Comparison of ENCODE assay signal across 14 cellular contexts in genomic region chr4:95050980-95051688, GRCh38.
A peak's percentile ranks its signal among the peaks of the same experiment; 100 is the strongest.
DNase-seq lines count a peak whose midpoint lies in the region; TF ChIP-seq lines count a peak whose summit lies in the region.
"Had no signal": no experiment of that assay in that cellular context is flagged by ENCODE, and none has a peak within 500 bp of the region (broad histone marks: within the 10 kb centered on the region; RNA-seq: fewer than 3 reads in every experiment).

No MANE protein-coding gene starts in this region.

- H3K27ac ChIP-seq in adrenal gland: no peak overlapping the region
- no peak overlapping the region for H3K27ac ChIP-seq in parathyroid adenoma

- peak overlapping the region; percentile 29 for H3K4me2 ChIP-seq in parathyroid adenoma (ENCODE audit: low read length)

- no peaks in the 10 kb centered on the region for H3K9me3 ChIP-seq in BE2C
- H3K9me3 ChIP-seq in adrenal gland (replicated peaks in 1 of 3): no peaks in the 10 kb centered on the region
- no peaks in the 10 kb centered on the region for H3K9me3 ChIP-seq in parathyroid adenoma (ENCODE audit: control insufficient read depth, low read length)

- H3K27me3 ChIP-seq in BE2C: no peaks in the 10 kb centered on the region
- H3K27me3 ChIP-seq in adrenal gland: no peaks in the 10 kb centered on the region
- H3K27me3 ChIP-seq in parathyroid adenoma (ENCODE audit: control insufficient read depth, insufficient read depth, low read length): no peaks in the 10 kb centered on the region

- no peaks in the 10 kb centered on the region for H3K36me3 ChIP-seq in BE2C
- H3K36me3 ChIP-seq in adrenal gland (replicated peaks in 1 of 2): no peaks in the 10 kb centered on the region
- H3K36me3 ChIP-seq in parathyroid adenoma (ENCODE audit: control insufficient read depth, insufficient read depth, low read length): no peaks in the 10 kb centered on the region

- 31 to 38% (median 32%) methylated on average over 13 of the region's 13 CpGs for WGBS in adrenal gland, 4 donors

- H3K79me2 ChIP-seq in parathyroid adenoma: no peaks in the 10 kb centered on the region

- H3K4me1 ChIP-seq in BE2C (no peaks in the 10 kb centered on the region; the same call in 1 of the 2 replicates), adrenal gland (replicated peaks in 1 of 2) (no peaks in the 10 kb centered on the region), parathyroid adenoma (no peaks in the 10 kb centered on the region)

- H3K9ac ChIP-seq in parathyroid adenoma: no peak overlapping the region

- no peak for TF ChIP-seq CTCF in BE2C (IDR thresholded peaks at IDR 0.05; ENCODE audit: low read depth, low read length)
- TF ChIP-seq CTCF in adrenal gland (IDR thresholded peaks at IDR 0.05): no peak
- no peak for TF ChIP-seq CTCF in parathyroid adenoma (IDR thresholded peaks at IDR 0.05)

- DNase-seq in BE2C (peak; percentile 46), adrenal gland (peak in 4 of 7 donors; percentile 4 to 56 (median 14)), globus pallidus (ENCODE audit: low spot score) (peak; percentile 42), NCI-H2081 (lab: John Stamatoyannopoulos, UW) (no peak), T1000 (lab: John Stamatoyannopoulos, UW) (no peak), inferior parietal cortex (ENCODE audit: extremely low spot score) (no peak)
- DNase-seq in stimulated activated CD8-positive, alpha-beta memory T cell treated with anti-CD3 and anti-CD28 coated beads, Interleukin-4, amount 100 ng/mL, for 48 hours: no peak
- DNase-seq: activated CD8-positive, alpha-beta T cell treated with anti-CD3 and anti-CD28 coated beads for 36 hours; CD4-positive, alpha-beta memory T cell; effector memory CD8-positive, alpha-beta T cell; foreskin melanocyte; GDM1; stimulated activated CD4-positive, alpha-beta T cell treated with anti-CD3 and anti-CD28 coated beads, Interleukin-4, amount 100 ng/mL, for 4 hours had no signal

- H2AFZ ChIP-seq in parathyroid adenoma: peak overlapping the region; percentile 33

- no peak for TF ChIP-seq POLR2A in adrenal gland (IDR thresholded peaks at IDR 0.05)

- intact Hi-C loops in adrenal gland (cut with DNase I): no loop called here

- peak overlapping the region; percentile 41 for H3K4me3 ChIP-seq in BE2C (ENCODE audit: low read depth, low read length)
- H3K4me3 ChIP-seq in adrenal gland: peak overlapping the region in 2 of 4 donors; percentile 8 to 24
- H3K4me3 ChIP-seq in parathyroid adenoma (ENCODE audit: low read depth, low read length): no peak overlapping the region

Comparison
In these comparisons a context has a peak if more than half of its experiments do, and no peak if none do; other contexts are left out.
1. DNase-seq: peak in BE2C (single experiment), adrenal gland (4 of 7) and globus pallidus (single experiment); none in NCI-H2081 (0 of 2), stimulated activated CD8-positive, alpha-beta memory T cell treated with anti-CD3 and anti-CD28 coated beads, Interleukin-4, amount 100 ng/mL, for 48 hours (single experiment), T1000 (single experiment) and inferior parietal cortex (single experiment).